20 cellular contexts compared by ENCODE assay signal in the genomic region with DNA sequence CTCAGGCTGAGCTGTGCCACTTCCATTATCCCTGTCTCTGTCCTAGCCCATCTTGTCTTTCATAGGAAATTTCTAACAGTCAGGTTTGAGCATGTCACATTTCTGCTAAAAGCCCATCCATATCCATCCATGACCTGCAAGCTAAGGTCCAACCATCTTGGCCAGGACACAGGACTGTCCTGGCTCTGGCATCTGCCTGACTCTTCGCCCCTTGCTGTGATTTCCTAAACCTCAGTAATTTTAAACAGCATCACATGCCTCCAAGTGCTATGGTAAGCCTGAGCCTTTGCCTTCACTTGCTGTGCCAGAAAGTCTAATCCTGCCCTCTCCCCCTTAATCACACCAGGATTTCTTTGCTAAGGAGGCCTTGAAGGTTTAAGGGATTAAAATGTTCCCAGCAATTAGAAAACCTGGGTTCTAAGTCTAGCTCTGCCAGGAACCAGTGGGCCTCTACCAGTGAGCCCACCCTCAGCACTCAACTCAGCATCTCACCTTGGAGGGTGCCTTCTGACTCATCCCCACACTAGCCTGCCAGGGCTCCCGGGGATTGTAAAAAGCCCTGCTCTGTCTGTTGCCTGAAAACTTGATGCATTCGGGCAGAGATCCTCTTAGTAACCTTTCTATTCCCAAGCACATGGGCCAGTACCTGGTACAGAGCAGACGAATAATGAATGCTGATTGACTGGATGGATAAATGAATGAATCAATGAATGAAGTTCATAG.
DNase-seq lines count a peak whose midpoint lies in the region; TF ChIP-seq lines count a peak whose summit lies in the region.
"Had no signal": no experiment of that assay in that cellular context is flagged by ENCODE, and none has a peak within 500 bp of the region (broad histone marks: within the 10 kb centered on the region; RNA-seq: fewer than 3 reads in every experiment).

No MANE protein-coding gene starts in this region.

- H3K4me2 ChIP-seq in hepatocyte: no peak overlapping the region
- H3K4me2 ChIP-seq: BLaER1 had no signal

- in situ Hi-C loops in astrocyte of the spinal cord (cut with HindIII; ENCODE audit: low sequenced_read_pairs): no loop called here

- TF ChIP-seq CTCF in astrocyte of the spinal cord (IDR thresholded peaks at IDR 0.05; ENCODE audit: low read depth, low read length) (no peak), nephron (IDR thresholded peaks at IDR 0.05; ENCODE audit: unreplicated experiment in 3 of 3) (no peak), vagina (IDR thresholded peaks at IDR 0.05) (no peak), hepatocyte (IDR thresholded peaks at IDR 0.05; ENCODE audit: poor library complexity) (no peak)

- H3K27me3 ChIP-seq in vagina (no peaks in the 10 kb centered on the region), hepatocyte (no peaks in the 10 kb centered on the region)
- H3K27me3 ChIP-seq: BLaER1, spleen had no signal

- intact Hi-C loops in vagina (cut with DNase I): no loop called here

- 48% methylated on average over 4 of the region's 4 CpGs for WGBS in hepatocyte (ENCODE audit: low lambda C conversion rate, missing lambda C conversion rate)

- H2AFZ ChIP-seq in hepatocyte: no peak overlapping the region

- H3K4me1 ChIP-seq in vagina (peaks cover 7% of the 10 kb centered on the region), hepatocyte (ENCODE audit: insufficient read depth) (peaks cover 4% of the 10 kb centered on the region)
- H3K4me1 ChIP-seq: prostate gland, spleen had no signal

- H4K20me1 ChIP-seq in hepatocyte (ENCODE audit: insufficient read depth, poor library complexity, severe bottlenecking): no peaks in the 10 kb centered on the region
- H4K20me1 ChIP-seq: BLaER1 had no signal

- TF ChIP-seq POLR2A in vagina (IDR thresholded peaks at IDR 0.05): no peak

- H3K9me3 Mint-ChIP-seq in nephron: no peaks in the 10 kb centered on the region
- H3K9me3 Mint-ChIP-seq: activated CD8-positive, alpha-beta T cell treated with anti-CD3 and anti-CD28 coated beads for 36 hours; central memory CD8-positive, alpha-beta T cell; neural crest cell had no signal

- DNase-seq in NCI-H345 (lab: John Stamatoyannopoulos, UW) (peak; percentile 43), NCI-H345 treated with DMSO at 0.1 percent for 48 hours (lab: John Stamatoyannopoulos, UW; ENCODE audit: unreplicated experiment) (no peak), astrocyte of the spinal cord (ENCODE audit: low read depth, low spot score) (peak; percentile 23), vagina (ENCODE audit: extremely low spot score in 2 of 2) (no peak), kidney tubule cell (ENCODE audit: low spot score) (no peak), hepatocyte (ENCODE audit: low spot score) (no peak), DMS79 (lab: John Stamatoyannopoulos, UW) (no peak)
- DNase-seq: activated CD4-positive, CD25-positive, alpha-beta regulatory T cell; activated CD8-positive, alpha-beta T cell treated with anti-CD3 and anti-CD28 coated beads for 36 hours; HFFc6; left cardiac atrium; NK-92 treated with Interleukin-12 subunit alpha and Interleukin-12 subunit beta, amount 100 ng/mL, for 24 hours; spleen; stimulated activated CD4-positive, alpha-beta T cell treated with anti-CD3 and anti-CD28 coated beads, Interleukin-4, amount 100 ng/mL, for 4 hours; T-helper 17 cell had no signal

- H3K9me3 ChIP-seq in vagina (no peaks in the 10 kb centered on the region), hepatocyte (ENCODE audit: low read depth) (no peaks in the 10 kb centered on the region)
- H3K9me3 ChIP-seq: BLaER1, prostate gland, spleen had no signal

- peak overlapping the region in 2 of 3 experiments; percentile 21 to 29 for H3K27ac Mint-ChIP-seq in nephron
- H3K27ac Mint-ChIP-seq: activated CD8-positive, alpha-beta T cell treated with anti-CD3 and anti-CD28 coated beads for 36 hours; HFFc6; T-helper 17 cell had no signal

- H3K27me3 Mint-ChIP-seq in nephron (ENCODE audit: low read depth): no peaks in the 10 kb centered on the region
- H3K27me3 Mint-ChIP-seq: activated CD8-positive, alpha-beta T cell treated with anti-CD3 and anti-CD28 coated beads for 36 hours had no signal

- H3K9me2 ChIP-seq in hepatocyte (replicated peaks; ENCODE audit: insufficient read depth): no peaks in the 10 kb centered on the region

- H3K4me3 ChIP-seq in astrocyte of the spinal cord (ENCODE audit: low read depth, low read length): no peak overlapping the region
- no peak overlapping the region for H3K4me3 ChIP-seq in vagina
- no peak overlapping the region for H3K4me3 ChIP-seq in hepatocyte
- H3K4me3 ChIP-seq: BLaER1, prostate gland, spleen had no signal

- H3K4me3 Mint-ChIP-seq in nephron: no peak overlapping the region
- H3K4me3 Mint-ChIP-seq: activated CD8-positive, alpha-beta T cell treated with anti-CD3 and anti-CD28 coated beads for 36 hours; central memory CD8-positive, alpha-beta T cell; HFFc6; neural crest cell; T-helper 17 cell had no signal

- H3K4me1 Mint-ChIP-seq in nephron: peaks cover 51% of the 10 kb centered on the region
- H3K4me1 Mint-ChIP-seq: T-helper 17 cell had no signal

- H3K36me3 ChIP-seq in vagina: no peaks in the 10 kb centered on the region
- no peaks in the 10 kb centered on the region for H3K36me3 ChIP-seq in hepatocyte (replicated peaks; ENCODE audit: insufficient read depth, low read depth)
- H3K36me3 ChIP-seq: BLaER1, prostate gland, spleen had no signal

- no peaks in the 10 kb centered on the region for H3K79me2 ChIP-seq in hepatocyte

- no peaks in the 10 kb centered on the region for H3K36me3 Mint-ChIP-seq in nephron (ENCODE audit: low read depth)

- peak overlapping the region; percentile 42 for H3K27ac ChIP-seq in vagina
- no peak overlapping the region for H3K27ac ChIP-seq in hepatocyte
- H3K27ac ChIP-seq: BLaER1, prostate gland, spleen had no signal

Comparison
In these comparisons a context has a peak if more than half of its experiments do, and no peak if none do; other contexts are left out.
1. DNase-seq: peak in NCI-H345 (single experiment) and astrocyte of the spinal cord (single experiment); none in NCI-H345 treated with DMSO at 0.1 percent for 48 hours (single experiment), vagina (0 of 2), kidney tubule cell (single experiment), hepatocyte (single experiment) and DMS79 (single experiment).